1 cellular context compared by ENCODE assay signal in the genomic region with DNA sequence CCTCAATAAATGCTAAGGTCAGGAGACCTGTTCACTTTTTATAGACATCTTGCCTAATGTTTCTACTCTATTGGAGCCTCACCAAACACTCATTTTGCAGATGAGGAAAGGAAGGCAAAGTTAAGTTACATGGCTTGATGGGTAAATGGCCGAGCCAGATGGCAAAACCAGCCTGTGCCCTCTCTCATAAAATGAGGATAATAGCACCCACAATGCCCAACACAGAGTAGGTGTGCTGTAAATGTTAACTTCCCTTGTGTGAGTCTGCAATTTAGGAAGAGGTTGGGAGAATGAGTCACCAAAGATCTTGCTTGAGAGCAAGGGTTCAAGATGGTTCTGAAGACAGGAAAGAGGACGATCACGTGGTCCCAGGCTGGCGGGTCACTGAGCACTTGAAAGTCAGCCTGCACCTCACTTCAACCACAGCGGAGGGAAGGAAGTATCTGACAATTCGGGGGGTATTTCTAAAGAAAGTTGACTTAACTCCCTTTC.
TF ChIP-seq lines count a peak whose summit lies in the region.

No MANE protein-coding gene starts in this region.

TF ChIP-seq in GM23338, 12 proteins besides CTCF, POLR2A, EP300 and RAD21 (continued from another document):
- TF ChIP-seq REST (IDR thresholded peaks at IDR 0.05; ENCODE audit: unreplicated experiment): no peak
